ENCODE assay signal across 1 cellular context in the genomic region with DNA sequence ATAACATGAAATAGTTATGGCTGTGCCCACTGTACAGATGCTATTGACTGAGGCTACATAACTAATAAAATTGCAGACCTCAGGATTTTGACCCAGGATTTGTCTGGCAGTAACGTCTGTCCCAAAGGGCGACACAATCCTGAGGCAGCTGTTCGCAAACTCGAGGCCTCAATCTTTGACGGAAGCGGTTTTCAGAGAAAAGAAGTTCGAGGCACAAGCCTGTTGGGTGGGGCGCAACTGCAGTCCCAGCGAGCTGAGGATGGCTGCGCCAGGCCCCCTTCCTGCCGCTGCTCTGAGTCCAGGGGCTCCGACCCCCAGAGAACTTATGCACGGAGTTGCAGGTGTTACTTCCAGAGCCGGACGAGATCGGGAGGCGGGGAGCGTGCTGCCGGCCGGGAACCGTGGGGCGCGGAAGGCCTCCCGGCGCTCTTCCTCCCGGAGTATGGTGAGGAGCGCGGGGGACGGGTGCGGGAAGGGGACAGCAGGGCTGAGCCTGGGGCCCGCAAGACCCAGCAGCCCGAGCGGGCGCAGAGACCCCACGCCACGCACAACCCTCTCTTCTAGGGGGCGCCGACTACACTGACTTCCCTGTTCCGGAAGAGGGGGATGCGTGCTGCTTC.
TF ChIP-seq lines count a peak whose summit lies in the region.

A gene (plus strand): TSS at position 242 of the 620 bp plus-strand sequence. CDS start 18 bp downstream, at position 260.

TF ChIP-seq in GM12878, 131 proteins besides CTCF, POLR2A, EP300 and RAD21 (continued from another document):
- TF ChIP-seq, protein P1, sequence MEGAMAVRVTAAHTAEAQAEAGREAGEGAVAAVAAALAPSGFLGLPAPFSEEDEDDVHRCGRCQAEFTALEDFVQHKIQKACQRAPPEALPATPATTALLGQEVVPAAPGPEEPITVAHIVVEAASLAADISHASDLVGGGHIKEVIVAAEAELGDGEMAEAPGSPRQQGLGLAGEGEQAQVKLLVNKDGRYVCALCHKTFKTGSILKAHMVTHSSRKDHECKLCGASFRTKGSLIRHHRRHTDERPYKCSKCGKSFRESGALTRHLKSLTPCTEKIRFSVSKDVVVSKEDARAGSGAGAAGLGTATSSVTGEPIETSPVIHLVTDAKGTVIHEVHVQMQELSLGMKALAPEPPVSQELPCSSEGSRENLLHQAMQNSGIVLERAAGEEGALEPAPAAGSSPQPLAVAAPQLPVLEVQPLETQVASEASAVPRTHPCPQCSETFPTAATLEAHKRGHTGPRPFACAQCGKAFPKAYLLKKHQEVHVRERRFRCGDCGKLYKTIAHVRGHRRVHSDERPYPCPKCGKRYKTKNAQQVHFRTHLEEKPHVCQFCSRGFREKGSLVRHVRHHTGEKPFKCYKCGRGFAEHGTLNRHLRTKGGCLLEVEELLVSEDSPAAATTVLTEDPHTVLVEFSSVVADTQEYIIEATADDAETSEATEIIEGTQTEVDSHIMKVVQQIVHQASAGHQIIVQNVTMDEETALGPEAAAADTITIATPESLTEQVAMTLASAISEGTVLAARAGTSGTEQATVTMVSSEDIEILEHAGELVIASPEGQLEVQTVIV (IDR thresholded peaks at IDR 0.05; ENCODE audit: borderline replicate concordance, partially characterized antibody): no peak
- TF ChIP-seq HCFC1 (IDR thresholded peaks at IDR 0.05; ENCODE audit: low read length): no peak
- TF ChIP-seq, protein P2, sequence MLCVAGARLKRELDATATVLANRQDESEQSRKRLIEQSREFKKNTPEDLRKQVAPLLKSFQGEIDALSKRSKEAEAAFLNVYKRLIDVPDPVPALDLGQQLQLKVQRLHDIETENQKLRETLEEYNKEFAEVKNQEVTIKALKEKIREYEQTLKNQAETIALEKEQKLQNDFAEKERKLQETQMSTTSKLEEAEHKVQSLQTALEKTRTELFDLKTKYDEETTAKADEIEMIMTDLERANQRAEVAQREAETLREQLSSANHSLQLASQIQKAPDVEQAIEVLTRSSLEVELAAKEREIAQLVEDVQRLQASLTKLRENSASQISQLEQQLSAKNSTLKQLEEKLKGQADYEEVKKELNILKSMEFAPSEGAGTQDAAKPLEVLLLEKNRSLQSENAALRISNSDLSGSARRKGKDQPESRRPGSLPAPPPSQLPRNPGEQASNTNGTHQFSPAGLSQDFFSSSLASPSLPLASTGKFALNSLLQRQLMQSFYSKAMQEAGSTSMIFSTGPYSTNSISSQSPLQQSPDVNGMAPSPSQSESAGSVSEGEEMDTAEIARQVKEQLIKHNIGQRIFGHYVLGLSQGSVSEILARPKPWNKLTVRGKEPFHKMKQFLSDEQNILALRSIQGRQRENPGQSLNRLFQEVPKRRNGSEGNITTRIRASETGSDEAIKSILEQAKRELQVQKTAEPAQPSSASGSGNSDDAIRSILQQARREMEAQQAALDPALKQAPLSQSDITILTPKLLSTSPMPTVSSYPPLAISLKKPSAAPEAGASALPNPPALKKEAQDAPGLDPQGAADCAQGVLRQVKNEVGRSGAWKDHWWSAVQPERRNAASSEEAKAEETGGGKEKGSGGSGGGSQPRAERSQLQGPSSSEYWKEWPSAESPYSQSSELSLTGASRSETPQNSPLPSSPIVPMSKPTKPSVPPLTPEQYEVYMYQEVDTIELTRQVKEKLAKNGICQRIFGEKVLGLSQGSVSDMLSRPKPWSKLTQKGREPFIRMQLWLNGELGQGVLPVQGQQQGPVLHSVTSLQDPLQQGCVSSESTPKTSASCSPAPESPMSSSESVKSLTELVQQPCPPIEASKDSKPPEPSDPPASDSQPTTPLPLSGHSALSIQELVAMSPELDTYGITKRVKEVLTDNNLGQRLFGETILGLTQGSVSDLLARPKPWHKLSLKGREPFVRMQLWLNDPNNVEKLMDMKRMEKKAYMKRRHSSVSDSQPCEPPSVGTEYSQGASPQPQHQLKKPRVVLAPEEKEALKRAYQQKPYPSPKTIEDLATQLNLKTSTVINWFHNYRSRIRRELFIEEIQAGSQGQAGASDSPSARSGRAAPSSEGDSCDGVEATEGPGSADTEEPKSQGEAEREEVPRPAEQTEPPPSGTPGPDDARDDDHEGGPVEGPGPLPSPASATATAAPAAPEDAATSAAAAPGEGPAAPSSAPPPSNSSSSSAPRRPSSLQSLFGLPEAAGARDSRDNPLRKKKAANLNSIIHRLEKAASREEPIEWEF (IDR thresholded peaks at IDR 0.05; ENCODE audit: insufficient replicate concordance, low read depth, low read length): no peak
- TF ChIP-seq ASH2L (IDR thresholded peaks at IDR 0.05; ENCODE audit: borderline replicate concordance, low read depth): no peak
- TF ChIP-seq BACH1 (IDR thresholded peaks at IDR 0.05; ENCODE audit: borderline replicate concordance): 0 out of 2 replicates have a peak, but pooled peaks have one; percentile 58
- TF ChIP-seq, protein P3, sequence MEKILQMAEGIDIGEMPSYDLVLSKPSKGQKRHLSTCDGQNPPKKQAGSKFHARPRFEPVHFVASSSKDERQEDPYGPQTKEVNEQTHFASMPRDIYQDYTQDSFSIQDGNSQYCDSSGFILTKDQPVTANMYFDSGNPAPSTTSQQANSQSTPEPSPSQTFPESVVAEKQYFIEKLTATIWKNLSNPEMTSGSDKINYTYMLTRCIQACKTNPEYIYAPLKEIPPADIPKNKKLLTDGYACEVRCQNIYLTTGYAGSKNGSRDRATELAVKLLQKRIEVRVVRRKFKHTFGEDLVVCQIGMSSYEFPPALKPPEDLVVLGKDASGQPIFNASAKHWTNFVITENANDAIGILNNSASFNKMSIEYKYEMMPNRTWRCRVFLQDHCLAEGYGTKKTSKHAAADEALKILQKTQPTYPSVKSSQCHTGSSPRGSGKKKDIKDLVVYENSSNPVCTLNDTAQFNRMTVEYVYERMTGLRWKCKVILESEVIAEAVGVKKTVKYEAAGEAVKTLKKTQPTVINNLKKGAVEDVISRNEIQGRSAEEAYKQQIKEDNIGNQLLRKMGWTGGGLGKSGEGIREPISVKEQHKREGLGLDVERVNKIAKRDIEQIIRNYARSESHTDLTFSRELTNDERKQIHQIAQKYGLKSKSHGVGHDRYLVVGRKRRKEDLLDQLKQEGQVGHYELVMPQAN (conservative IDR thresholded peaks at IDR 0.05): peak; percentile 42; the same call in 1 of the 2 replicates
- TF ChIP-seq, protein P4, sequence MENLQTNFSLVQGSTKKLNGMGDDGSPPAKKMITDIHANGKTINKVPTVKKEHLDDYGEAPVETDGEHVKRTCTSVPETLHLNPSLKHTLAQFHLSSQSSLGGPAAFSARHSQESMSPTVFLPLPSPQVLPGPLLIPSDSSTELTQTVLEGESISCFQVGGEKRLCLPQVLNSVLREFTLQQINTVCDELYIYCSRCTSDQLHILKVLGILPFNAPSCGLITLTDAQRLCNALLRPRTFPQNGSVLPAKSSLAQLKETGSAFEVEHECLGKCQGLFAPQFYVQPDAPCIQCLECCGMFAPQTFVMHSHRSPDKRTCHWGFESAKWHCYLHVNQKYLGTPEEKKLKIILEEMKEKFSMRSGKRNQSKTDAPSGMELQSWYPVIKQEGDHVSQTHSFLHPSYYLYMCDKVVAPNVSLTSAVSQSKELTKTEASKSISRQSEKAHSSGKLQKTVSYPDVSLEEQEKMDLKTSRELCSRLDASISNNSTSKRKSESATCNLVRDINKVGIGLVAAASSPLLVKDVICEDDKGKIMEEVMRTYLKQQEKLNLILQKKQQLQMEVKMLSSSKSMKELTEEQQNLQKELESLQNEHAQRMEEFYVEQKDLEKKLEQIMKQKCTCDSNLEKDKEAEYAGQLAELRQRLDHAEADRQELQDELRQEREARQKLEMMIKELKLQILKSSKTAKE (IDR thresholded peaks at IDR 0.05; ENCODE audit: low read depth, poor library complexity, severe bottlenecking): no peak
- no peak for TF ChIP-seq STAT1 (conservative IDR thresholded peaks at IDR 0.05)
- TF ChIP-seq NR2C2 (IDR thresholded peaks at IDR 0.05; ENCODE audit: borderline replicate concordance, control insufficient read depth, insufficient read length, low read depth): no peak
TF ChIP-seq in GM12878: peak in this region for 31.
